Comparison of ENCODE assay signal across 19 cellular contexts in the genomic region with DNA sequence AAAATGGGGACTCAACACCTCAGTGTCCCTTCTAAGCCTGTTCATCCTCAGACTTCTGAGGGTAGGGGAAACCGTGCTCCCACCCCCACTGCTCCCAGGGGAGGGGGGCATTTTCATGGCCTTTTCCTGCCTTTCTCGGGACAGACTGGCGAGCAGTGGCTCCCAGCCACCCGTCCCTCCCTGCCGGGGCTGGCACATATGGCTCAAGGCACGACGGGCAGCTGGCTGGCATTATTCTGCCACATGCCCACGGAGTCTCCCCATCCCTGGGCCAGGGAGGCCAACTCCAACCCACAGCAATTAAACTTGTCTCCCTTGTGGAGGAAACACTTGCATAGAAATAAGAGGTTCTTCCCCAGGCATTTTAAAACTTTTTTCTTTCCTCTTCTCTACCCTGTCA.
A peak's percentile ranks its signal among the peaks of the same experiment; 100 is the strongest.
DNase-seq lines count a peak whose midpoint lies in the region; ATAC-seq, FAIRE-seq and TF ChIP-seq lines count a peak whose summit lies in the region.
"Had no signal": no experiment of that assay in that cellular context is flagged by ENCODE, and none has a peak within 500 bp of the region (broad histone marks: within the 10 kb centered on the region; RNA-seq: fewer than 3 reads in every experiment).

No MANE protein-coding gene starts in this region.

- peak overlapping the region; percentile 49 for H2AFZ ChIP-seq in H9 (ENCODE audit: low read length)

- no peaks in the 10 kb centered on the region for H3K79me1 ChIP-seq in H9 (ENCODE audit: insufficient read depth, low read depth, low read length, poor library complexity, severe bottlenecking)

- H3K56ac ChIP-seq in H9 (ENCODE audit: insufficient read length, low read depth, low read length), result no peak overlapping the region

- H4K8ac ChIP-seq in H9 (replicated peaks; ENCODE audit: insufficient read length, low read depth, low read length), result no peak overlapping the region

- no peak for TF ChIP-seq EP300 in A549 (IDR thresholded peaks at IDR 0.05)

- H2BK120ac ChIP-seq in H9 (ENCODE audit: low read depth, low read length, poor library complexity, severe bottlenecking), result no peak overlapping the region

- H3K36me3 Mint-ChIP-seq in H9 (ENCODE audit: insufficient read depth in 1 of 3, low read depth in 3 of 3) (no peaks in the 10 kb centered on the region), mesothelial cell of epicardium (no peaks in the 10 kb centered on the region)
- H3K36me3 Mint-ChIP-seq: activated CD4-positive, alpha-beta memory T cell treated with anti-CD3 and anti-CD28 coated beads for 36 hours; activated naive CD4-positive, alpha-beta T cell treated with anti-CD3 and anti-CD28 coated beads, Interleukin-2, amount 50 U/mL, for 72 hours; IgD-negative memory B cell had no signal

- no peak overlapping the region for H3T11ph ChIP-seq in H9 (ENCODE audit: low read length)

- no peaks in the 10 kb centered on the region; a peak in 1 of 5 replicates for H3K9me3 Mint-ChIP-seq in H9
- H3K9me3 Mint-ChIP-seq in mesothelial cell of epicardium, result no peaks in the 10 kb centered on the region
- H3K9me3 Mint-ChIP-seq: activated CD4-positive, alpha-beta memory T cell treated with anti-CD3 and anti-CD28 coated beads for 36 hours; activated naive CD4-positive, alpha-beta T cell treated with anti-CD3 and anti-CD28 coated beads, Interleukin-2, amount 50 U/mL, for 72 hours; activated T-cell treated with anti-CD3 and anti-CD28 coated beads, Interleukin-2, amount 50 U/mL, for 24 hours; IgD-negative memory B cell had no signal

- H3K27me3 Mint-ChIP-seq in H9 (ENCODE audit: low read depth), result no peaks in the 10 kb centered on the region
- H3K27me3 Mint-ChIP-seq in mesothelial cell of epicardium (ENCODE audit: low read depth), result no peaks in the 10 kb centered on the region
- H3K27me3 Mint-ChIP-seq: activated CD4-positive, alpha-beta memory T cell treated with anti-CD3 and anti-CD28 coated beads for 36 hours; activated T-cell treated with anti-CD3 and anti-CD28 coated beads, Interleukin-2, amount 50 U/mL, for 24 hours had no signal

- H3K9me3 ChIP-seq in A549 (no peaks in the 10 kb centered on the region), H9 (ENCODE audit: control insufficient read depth, low read depth, low read length) (no peaks in the 10 kb centered on the region)
- H3K9me3 ChIP-seq: sigmoid colon had no signal

- peak overlapping the region; percentile 72; the same call in 1 of the 2 replicates for H3K14ac ChIP-seq in H9 (ENCODE audit: insufficient read depth, low read length)

- H3K4me3 Mint-ChIP-seq in H9, result peak overlapping the region; percentile 4 to 44; a peak in 4 of 5 replicates
- H3K4me3 Mint-ChIP-seq in mesothelial cell of epicardium, result peak overlapping the region; percentile 58
- H3K4me3 Mint-ChIP-seq: activated CD4-positive, alpha-beta memory T cell treated with anti-CD3 and anti-CD28 coated beads for 36 hours; activated T-cell treated with anti-CD3 and anti-CD28 coated beads, Interleukin-2, amount 50 U/mL, for 24 hours had no signal

- no peak for FAIRE-seq in A549 (lab: Jason Lieb, UNC)
- FAIRE-seq: GM12892, islet of Langerhans had no signal

- 44% methylated on average over 8 of the region's 8 CpGs for WGBS in A549 (ENCODE audit: missing lambda C conversion rate)
- no CpG with 5 or more reads among the region's 8 CpGs for WGBS in H9 (ENCODE audit: extremely low coverage, insufficient read length, low lambda C conversion rate)

- no peak overlapping the region for H3K27ac ChIP-seq in A549
- H3K27ac ChIP-seq in H9 (ENCODE audit: insufficient read length, low read depth, low read length), result peak overlapping the region; percentile 27
- H3K27ac ChIP-seq: sigmoid colon had no signal

- no peak for TF ChIP-seq POLR2A in A549 (IDR thresholded peaks at IDR 0.05; ENCODE audit: low read length)

- H3K4me2 ChIP-seq in A549 (0 out of 3 replicates have a peak overlapping the region, but pooled peaks have one; percentile 25), H9 (ENCODE audit: insufficient read depth, insufficient read length, low read length) (peak overlapping the region; percentile 35)

- ATAC-seq in A549, result no peak
- ATAC-seq in GM19395 (IDR thresholded peaks at IDR 0.05; ENCODE audit: unreplicated experiment), result no peak
- ATAC-seq: activated naive CD4-positive, alpha-beta T cell treated with anti-CD3 and anti-CD28 coated beads, Interleukin-2, amount 50 U/mL, for 72 hours had no signal

- no peaks in the 10 kb centered on the region for H3K27me3 ChIP-seq in H9 (ENCODE audit: insufficient read depth, low read length)
- H3K27me3 ChIP-seq: sigmoid colon had no signal

- H4K5ac ChIP-seq in H9 (ENCODE audit: insufficient read length, low read depth, low read length), result no peak overlapping the region

- no peak overlapping the region for H2BK5ac ChIP-seq in H9 (ENCODE audit: insufficient read length, low read length)

- CTCF ChIA-PET in A549 (lab: Yijun Ruan, JAX), result no interaction called here

- peak overlapping the region; percentile 32 for H3K18ac ChIP-seq in H9 (ENCODE audit: insufficient read length, low read depth, low read length)

- H3K23me2 ChIP-seq in H9 (ENCODE audit: insufficient read length, low read depth, low read length, poor library complexity, severe bottlenecking), result no peaks in the 10 kb centered on the region

- H3K79me2 ChIP-seq in H9 (ENCODE audit: insufficient read depth, low read length), result no peaks in the 10 kb centered on the region

- no peak overlapping the region for H3K9ac ChIP-seq in H9 (ENCODE audit: extremely low read depth, insufficient read length, low read length)

- no peak overlapping the region for H2BK20ac ChIP-seq in H9 (ENCODE audit: low read depth, low read length, poor library complexity, severe bottlenecking)

- H4K20me1 ChIP-seq in H9 (ENCODE audit: control insufficient read depth, insufficient read depth, insufficient read length), result no peaks in the 10 kb centered on the region

- DNase-seq in A549 (ENCODE audit: low read depth in 1 of 2, low spot score in 1 of 2), result no peak
- peak; percentile 33 for DNase-seq in H9
- no peak for DNase-seq in epithelial cell of esophagus (ENCODE audit: low read depth)
- DNase-seq in mesothelial cell of epicardium (ENCODE audit: low spot score in 2 of 2, unreplicated experiment in 2 of 2), result no peak
- no peak for DNase-seq in NCI-H2081 (lab: John Stamatoyannopoulos, UW)
- DNase-seq in inferior parietal cortex (ENCODE audit: extremely low spot score), result no peak
- DNase-seq in NCI-H2107 treated with DMSO at 0.1 percent for 48 hours (lab: John Stamatoyannopoulos, UW; ENCODE audit: unreplicated experiment), result no peak
- DNase-seq: activated CD4-positive, alpha-beta memory T cell treated with anti-CD3 and anti-CD28 coated beads for 36 hours; activated T-cell treated with anti-CD3 and anti-CD28 coated beads, Interleukin-2, amount 50 U/mL, for 24 hours; dermis blood vessel endothelial cell; GDM1; NK-92 treated with Interleukin-12 subunit alpha and Interleukin-12 subunit beta, amount 100 ng/mL, for 24 hours; RPMI8226; sigmoid colon had no signal

- TF ChIP-seq RAD21 in A549 (conservative IDR thresholded peaks at IDR 0.05 in 1 of 2, IDR thresholded peaks at IDR 0.05 in 1 of 2), result no peak

- no peak overlapping the region for H4K91ac ChIP-seq in H9 (ENCODE audit: insufficient read length, low read depth, low read length)

- H3K4me3 ChIP-seq in A549 (no peak overlapping the region), epithelial cell of esophagus (ENCODE audit: low read length) (peak overlapping the region; percentile 15)
- H3K4me3 ChIP-seq: sigmoid colon had no signal

- H3K4me1 Mint-ChIP-seq in H9 (peaks cover 9 to 17% of the 10 kb centered on the region in 2 experiments), mesothelial cell of epicardium (peaks cover 33% of the 10 kb centered on the region)
- H3K4me1 Mint-ChIP-seq: IgD-negative memory B cell had no signal

- H3K27ac Mint-ChIP-seq in H9 (peak overlapping the region; percentile 3 to 96 (median 15); a peak in 4 of 7 replicates), mesothelial cell of epicardium (peak overlapping the region; percentile 85)
- H3K27ac Mint-ChIP-seq: activated CD4-positive, alpha-beta memory T cell treated with anti-CD3 and anti-CD28 coated beads for 36 hours; activated naive CD4-positive, alpha-beta T cell treated with anti-CD3 and anti-CD28 coated beads, Interleukin-2, amount 50 U/mL, for 72 hours; activated T-cell treated with anti-CD3 and anti-CD28 coated beads, Interleukin-2, amount 50 U/mL, for 24 hours had no signal

- no peak overlapping the region for H2BK15ac ChIP-seq in H9 (ENCODE audit: low read depth, low read length)

- no peak for TF ChIP-seq CTCF in A549 (IDR thresholded peaks at IDR 0.05)
- TF ChIP-seq CTCF in H9 (conservative IDR thresholded peaks at IDR 0.05), result no peak
- no peak for TF ChIP-seq CTCF in epithelial cell of esophagus (IDR thresholded peaks at IDR 0.05; ENCODE audit: insufficient read depth, low read depth, low read length, missing control alignments)
- no peak for TF ChIP-seq CTCF in mesothelial cell of epicardium (IDR thresholded peaks at IDR 0.05; ENCODE audit: unreplicated experiment)

- H3K4me1 ChIP-seq in A549 (no peaks in the 10 kb centered on the region), H9 (ENCODE audit: insufficient read depth, low read length) (peaks cover 2% of the 10 kb centered on the region; the same call in 1 of the 2 replicates)

- H3K4ac ChIP-seq in H9 (ENCODE audit: low read depth, low read length), result no peak overlapping the region

- no peak overlapping the region for H3K23ac ChIP-seq in H9 (ENCODE audit: insufficient read length, low read depth, low read length)

- no peak overlapping the region for H2BK12ac ChIP-seq in H9 (ENCODE audit: insufficient read length, low read depth, low read length)

- H2AK5ac ChIP-seq in H9 (ENCODE audit: insufficient read length, low read length), result no peak overlapping the region

- POLR2A ChIA-PET in A549 (lab: Yijun Ruan, JAX), result no interaction called here

TF ChIP-seq in A549, 52 proteins besides CTCF, POLR2A, EP300 and RAD21 (continues in another document):
- TF ChIP-seq FOSL2 (IDR thresholded peaks at IDR 0.05) (no peak), FOSL2 (CRISPR knock-in tag; IDR thresholded peaks at IDR 0.05) (no peak)
